In the genomic region with DNA sequence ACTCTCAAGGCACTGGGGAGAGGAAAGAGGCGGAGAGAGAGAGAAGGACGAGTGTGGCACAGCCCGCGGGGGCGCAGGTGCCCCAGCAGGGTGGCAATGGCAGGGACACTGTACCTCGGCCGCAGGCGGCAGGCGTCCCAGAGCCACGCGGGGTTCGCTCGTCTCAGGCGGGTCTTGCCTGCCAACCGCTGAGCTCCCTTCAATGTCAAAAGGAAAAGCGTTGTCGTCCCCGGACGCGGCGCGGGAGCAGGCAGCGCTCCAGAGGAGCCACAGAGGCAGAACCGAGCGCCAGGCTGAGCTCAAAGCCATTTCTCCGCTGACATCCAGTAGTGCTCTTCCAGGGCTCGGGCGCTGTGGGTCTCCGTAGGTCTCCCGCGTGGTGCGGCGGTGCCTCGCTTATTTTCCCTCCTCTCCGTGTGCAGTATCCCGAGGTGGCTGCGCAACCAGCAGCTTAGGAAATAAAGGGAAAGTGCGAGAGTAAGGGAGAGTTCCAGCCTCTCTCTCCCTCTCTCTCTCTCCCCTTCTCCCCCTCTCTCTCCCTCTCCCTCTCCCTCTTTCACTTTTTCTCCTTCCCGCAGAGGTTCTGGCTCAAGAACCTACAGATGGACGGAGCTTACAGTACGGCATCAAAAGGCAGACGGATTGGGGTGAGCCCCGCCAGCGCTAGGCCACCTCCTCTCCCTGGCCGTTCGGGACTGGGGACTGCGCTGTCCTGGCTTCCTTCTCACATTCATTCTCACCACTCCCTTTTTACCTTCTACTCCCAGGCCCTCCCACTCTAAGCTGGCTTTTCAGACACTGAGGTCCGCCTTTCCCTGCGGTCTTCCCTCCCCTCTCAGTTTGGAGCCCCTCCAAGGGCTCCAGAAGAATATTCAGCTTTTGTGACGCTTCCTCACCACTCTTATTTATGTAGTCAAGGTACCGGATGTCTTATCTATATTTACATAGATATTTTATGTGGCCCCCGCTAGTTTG, we compare ENCODE assay signal across 8 cellular contexts. TPM values are rescaled to one million over a fixed set of nuclear protein-coding genes. Genes with fewer than 3 reads are reported as not detected.
A peak's percentile ranks its signal among the peaks of the same experiment; 100 is the strongest.
DNase-seq lines count a peak whose midpoint lies in the region; ATAC-seq and TF ChIP-seq lines count a peak whose summit lies in the region.

A gene with protein sequence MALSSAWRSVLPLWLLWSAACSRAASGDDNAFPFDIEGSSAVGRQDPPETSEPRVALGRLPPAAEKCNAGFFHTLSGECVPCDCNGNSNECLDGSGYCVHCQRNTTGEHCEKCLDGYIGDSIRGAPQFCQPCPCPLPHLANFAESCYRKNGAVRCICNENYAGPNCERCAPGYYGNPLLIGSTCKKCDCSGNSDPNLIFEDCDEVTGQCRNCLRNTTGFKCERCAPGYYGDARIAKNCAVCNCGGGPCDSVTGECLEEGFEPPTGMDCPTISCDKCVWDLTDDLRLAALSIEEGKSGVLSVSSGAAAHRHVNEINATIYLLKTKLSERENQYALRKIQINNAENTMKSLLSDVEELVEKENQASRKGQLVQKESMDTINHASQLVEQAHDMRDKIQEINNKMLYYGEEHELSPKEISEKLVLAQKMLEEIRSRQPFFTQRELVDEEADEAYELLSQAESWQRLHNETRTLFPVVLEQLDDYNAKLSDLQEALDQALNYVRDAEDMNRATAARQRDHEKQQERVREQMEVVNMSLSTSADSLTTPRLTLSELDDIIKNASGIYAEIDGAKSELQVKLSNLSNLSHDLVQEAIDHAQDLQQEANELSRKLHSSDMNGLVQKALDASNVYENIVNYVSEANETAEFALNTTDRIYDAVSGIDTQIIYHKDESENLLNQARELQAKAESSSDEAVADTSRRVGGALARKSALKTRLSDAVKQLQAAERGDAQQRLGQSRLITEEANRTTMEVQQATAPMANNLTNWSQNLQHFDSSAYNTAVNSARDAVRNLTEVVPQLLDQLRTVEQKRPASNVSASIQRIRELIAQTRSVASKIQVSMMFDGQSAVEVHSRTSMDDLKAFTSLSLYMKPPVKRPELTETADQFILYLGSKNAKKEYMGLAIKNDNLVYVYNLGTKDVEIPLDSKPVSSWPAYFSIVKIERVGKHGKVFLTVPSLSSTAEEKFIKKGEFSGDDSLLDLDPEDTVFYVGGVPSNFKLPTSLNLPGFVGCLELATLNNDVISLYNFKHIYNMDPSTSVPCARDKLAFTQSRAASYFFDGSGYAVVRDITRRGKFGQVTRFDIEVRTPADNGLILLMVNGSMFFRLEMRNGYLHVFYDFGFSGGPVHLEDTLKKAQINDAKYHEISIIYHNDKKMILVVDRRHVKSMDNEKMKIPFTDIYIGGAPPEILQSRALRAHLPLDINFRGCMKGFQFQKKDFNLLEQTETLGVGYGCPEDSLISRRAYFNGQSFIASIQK (N-terminal part only) (minus strand): TSS at position 726 of the 975 bp plus-strand sequence. CDS start 417 bp downstream, at position 309.

- peaks cover 49% of the 10 kb centered on the region for H3K27me3 Mint-ChIP-seq in activated T-helper 17 cell treated with anti-CD3 and anti-CD28 coated beads, Interleukin-2, amount 50 U/mL, for 72 hours
- peaks cover 35 to 89% of the 10 kb centered on the region in 2 donors for H3K27me3 Mint-ChIP-seq in natural killer cell (ENCODE audit: low read depth in 2 of 2)

- H3K36me3 Mint-ChIP-seq in activated T-helper 17 cell treated with anti-CD3 and anti-CD28 coated beads, Interleukin-2, amount 50 U/mL, for 72 hours (ENCODE audit: low read depth): no peaks in the 10 kb centered on the region
- no peaks in the 10 kb centered on the region for H3K36me3 Mint-ChIP-seq in natural killer cell

- no peaks in the 10 kb centered on the region for H3K9me3 Mint-ChIP-seq in activated T-helper 17 cell treated with anti-CD3 and anti-CD28 coated beads, Interleukin-2, amount 50 U/mL, for 72 hours
- H3K9me3 Mint-ChIP-seq in natural killer cell: no peaks in the 10 kb centered on the region

- no peaks in the 10 kb centered on the region for H3K4me1 ChIP-seq in foreskin keratinocyte

- H3K27me3 ChIP-seq in foreskin keratinocyte: peaks cover 28% of the 10 kb centered on the region

- ATAC-seq in activated T-helper 17 cell treated with anti-CD3 and anti-CD28 coated beads, Interleukin-2, amount 50 U/mL, for 72 hours (replicated peaks): peak; percentile 45
- peak; percentile 72 for ATAC-seq in foreskin keratinocyte
- peak; percentile 34 to 71 (median 38) for ATAC-seq in natural killer cell
- ATAC-seq in GM21360 (IDR thresholded peaks at IDR 0.05; ENCODE audit: unreplicated experiment): no peak

- peak within 1 kb of the TSS; percentile 76 for H3K4me3 Mint-ChIP-seq in activated T-helper 17 cell treated with anti-CD3 and anti-CD28 coated beads, Interleukin-2, amount 50 U/mL, for 72 hours
- peak within 1 kb of the TSS; percentile 72 for H3K4me3 Mint-ChIP-seq in natural killer cell

- no peak within 1 kb of the TSS for H3K27ac ChIP-seq in foreskin keratinocyte

- H3K27ac Mint-ChIP-seq in activated T-helper 17 cell treated with anti-CD3 and anti-CD28 coated beads, Interleukin-2, amount 50 U/mL, for 72 hours: no peak within 1 kb of the TSS
- no peak within 1 kb of the TSS for H3K27ac Mint-ChIP-seq in natural killer cell

- peaks cover 16% of the 10 kb centered on the region for H3K4me1 Mint-ChIP-seq in activated T-helper 17 cell treated with anti-CD3 and anti-CD28 coated beads, Interleukin-2, amount 50 U/mL, for 72 hours
- peaks cover 16% of the 10 kb centered on the region in 2 donors for H3K4me1 Mint-ChIP-seq in natural killer cell

- DNase-seq in ELR (ENCODE audit: low read depth) (peak; percentile 70), M059J (ENCODE audit: low read depth) (peak; percentile 87), foreskin keratinocyte (no peak), natural killer cell (no peak), NOMO-1 treated with dmso at 0.1 percent for 144 hours (lab: John Stamatoyannopoulos, UW; ENCODE audit: unreplicated experiment) (no peak), NAMALWA (ENCODE audit: low spot score) (no peak)

- intact Hi-C loops in natural killer cell (cut with micrococcal nuclease): no loop called here

- TF ChIP-seq CTCF in foreskin keratinocyte (conservative IDR thresholded peaks at IDR 0.05): no peak
- TF ChIP-seq CTCF in natural killer cell (IDR thresholded peaks at IDR 0.05): no peak

RNA-seq across cellular contexts. Expression of the gene that starts here (rescaled TPM):
- 85.6 and 156 TPM in 2 replicates for total RNA-seq in M059J (2014; rRNA removed; shearing (Covaris generic))
- total RNA-seq in activated T-helper 17 cell treated with anti-CD3 and anti-CD28 coated beads, Interleukin-2, amount 50 U/mL, for 72 hours: not detected
- total RNA-seq in foreskin keratinocyte (not detected in 2 replicates), natural killer cell (not detected)
- 0.08 and 0.15 TPM in 2 replicates for polyA plus RNA-seq in foreskin keratinocyte

Comparison
In these comparisons a context has a peak if more than half of its experiments do, and no peak if none do; other contexts are left out.
1. RNA of the gene that starts here (total RNA-seq): 85.6 to 156 TPM in M059J; not detected in activated T-helper 17 cell treated with anti-CD3 and anti-CD28 coated beads, Interleukin-2, amount 50 U/mL, for 72 hours, not detected in foreskin keratinocyte and not detected in natural killer cell; every median in the first group is over 10 times any median in the second.
2. Peak in ATAC-seq in activated T-helper 17 cell treated with anti-CD3 and anti-CD28 coated beads, Interleukin-2, amount 50 U/mL, for 72 hours; RNA of the gene not detected or under 1 TPM.
3. Peak in ATAC-seq in foreskin keratinocyte; RNA of the gene not detected or under 1 TPM.
4. Peak in ATAC-seq in natural killer cell; RNA of the gene not detected or under 1 TPM.
5. DNase-seq: peak in ELR (single experiment) and M059J (single experiment); none in foreskin keratinocyte (0 of 2), natural killer cell (single experiment), NOMO-1 treated with dmso at 0.1 percent for 144 hours (single experiment) and NAMALWA (single experiment).